ENCODE assay signal across 8 cellular contexts in genomic region chr6:33288141-33288941, GRCh38. TPM values are rescaled to one million over a fixed set of nuclear protein-coding genes. Genes with fewer than 3 reads are reported as not detected.
DNase-seq lines count a peak whose midpoint lies in the region; ATAC-seq and TF ChIP-seq lines count a peak whose summit lies in the region.
"Had no signal": no experiment of that assay in that cellular context is flagged by ENCODE, and none has a peak within 500 bp of the region (broad histone marks: within the 10 kb centered on the region; RNA-seq: fewer than 3 reads in every experiment).

No MANE protein-coding gene starts in this region.

- WGBS in hepatocyte (ENCODE audit: low lambda C conversion rate, missing lambda C conversion rate), result 24% methylated on average over 21 of the region's 23 CpGs

- no peaks in the 10 kb centered on the region for H3K9me3 ChIP-seq in WERI-Rb-1 (ENCODE audit: severe bottlenecking)
- no peaks in the 10 kb centered on the region for H3K9me3 ChIP-seq in hepatocyte (ENCODE audit: low read depth)

- DNase-seq in H7 (peak; percentile 62), WERI-Rb-1 (no peak), hepatocyte (ENCODE audit: low spot score) (no peak), left lobe of liver (ENCODE audit: low spot score) (no peak), H4 (ENCODE audit: low spot score) (no peak)
- DNase-seq in stimulated activated effector memory CD8-positive, alpha-beta T cell treated with anti-CD3 and anti-CD28 coated beads, Interleukin-12 subunit alpha, Interleukin-12 subunit beta, amount 100 ng/mL, for 72 hours (ENCODE audit: low spot score in 2 of 2), result no peak

- no peak for ATAC-seq in stimulated activated effector memory CD8-positive, alpha-beta T cell treated with anti-CD3 and anti-CD28 coated beads, Interleukin-12 subunit alpha, Interleukin-12 subunit beta, amount 100 ng/mL, for 72 hours
- ATAC-seq in left lobe of liver, result no peak
- no peak for ATAC-seq in HG03520 (IDR thresholded peaks at IDR 0.05; ENCODE audit: unreplicated experiment)

- H3K27ac ChIP-seq in WERI-Rb-1 (peak overlapping the region; percentile 62), hepatocyte (no peak overlapping the region)

- H4K20me1 ChIP-seq in hepatocyte (ENCODE audit: insufficient read depth, poor library complexity, severe bottlenecking), result no peaks in the 10 kb centered on the region

- peaks cover 98% of the 10 kb centered on the region for H3K36me3 Mint-ChIP-seq in stimulated activated effector memory CD8-positive, alpha-beta T cell treated with anti-CD3 and anti-CD28 coated beads, Interleukin-12 subunit alpha, Interleukin-12 subunit beta, amount 100 ng/mL, for 72 hours

- H3K36me3 ChIP-seq in H7 (replicated peaks; ENCODE audit: control insufficient read depth, insufficient read depth, low read length), result peaks cover 33% of the 10 kb centered on the region
- peaks cover 74% of the 10 kb centered on the region for H3K36me3 ChIP-seq in WERI-Rb-1
- H3K36me3 ChIP-seq in hepatocyte (replicated peaks; ENCODE audit: insufficient read depth, low read depth), result no peaks in the 10 kb centered on the region

- H3K4me3 ChIP-seq in H7 (ENCODE audit: insufficient read depth, low read depth, low read length), result peak overlapping the region; percentile 69
- peak overlapping the region; percentile 59 for H3K4me3 ChIP-seq in WERI-Rb-1 (ENCODE audit: low read depth, low read length)
- H3K4me3 ChIP-seq in hepatocyte, result peak overlapping the region; percentile 26

- peak overlapping the region; percentile 90 for H3K4me3 Mint-ChIP-seq in stimulated activated effector memory CD8-positive, alpha-beta T cell treated with anti-CD3 and anti-CD28 coated beads, Interleukin-12 subunit alpha, Interleukin-12 subunit beta, amount 100 ng/mL, for 72 hours

- peaks cover 13% of the 10 kb centered on the region for H3K4me1 ChIP-seq in hepatocyte (ENCODE audit: insufficient read depth)

- H3K27me3 ChIP-seq in H7 (ENCODE audit: control insufficient read depth, insufficient read depth, low read length) (no peaks in the 10 kb centered on the region), WERI-Rb-1 (ENCODE audit: insufficient read depth, low read depth, severe bottlenecking) (no peaks in the 10 kb centered on the region), hepatocyte (no peaks in the 10 kb centered on the region)

- H3K9me2 ChIP-seq in hepatocyte (replicated peaks; ENCODE audit: insufficient read depth), result no peaks in the 10 kb centered on the region

- peak overlapping the region; percentile 88 for H3K4me2 ChIP-seq in hepatocyte

- peak overlapping the region; percentile 34 for H2AFZ ChIP-seq in hepatocyte

- peaks cover 52% of the 10 kb centered on the region for H3K4me1 Mint-ChIP-seq in stimulated activated effector memory CD8-positive, alpha-beta T cell treated with anti-CD3 and anti-CD28 coated beads, Interleukin-12 subunit alpha, Interleukin-12 subunit beta, amount 100 ng/mL, for 72 hours

- peaks cover 29% of the 10 kb centered on the region for H3K79me2 ChIP-seq in hepatocyte

- peak overlapping the region; percentile 95 for H3K27ac Mint-ChIP-seq in stimulated activated effector memory CD8-positive, alpha-beta T cell treated with anti-CD3 and anti-CD28 coated beads, Interleukin-12 subunit alpha, Interleukin-12 subunit beta, amount 100 ng/mL, for 72 hours

- H3K9me3 Mint-ChIP-seq in stimulated activated effector memory CD8-positive, alpha-beta T cell treated with anti-CD3 and anti-CD28 coated beads, Interleukin-12 subunit alpha, Interleukin-12 subunit beta, amount 100 ng/mL, for 72 hours, result no peaks in the 10 kb centered on the region

- TF ChIP-seq CTCF in WERI-Rb-1 (IDR thresholded peaks at IDR 0.05; ENCODE audit: low read depth, low read length) (no peak), hepatocyte (IDR thresholded peaks at IDR 0.05; ENCODE audit: poor library complexity) (no peak)

RNA-seq across cellular contexts. Expression of gene WDR46, which starts 0.7 kb away (rescaled TPM):
- 72.0 and 96.6 TPM in 2 replicates for total RNA-seq in H7 (2014; rRNA removed; shearing (Covaris generic))
- total RNA-seq in hepatocyte, result 46.6 and 51.1 TPM in 2 replicates
- polyA plus RNA-seq in hepatocyte, result 70.1 and 84.2 TPM in 2 replicates
- 17.8 TPM for total RNA-seq in left lobe of liver
- total RNA-seq in H4 (2014; rRNA removed; shearing (Covaris generic)), result 89.0 and 99.5 TPM in 2 replicates

RNA-seq across cellular contexts. Expression of gene PFDN6, which starts 1.1 kb away (rescaled TPM):
- 87.9 and 90.2 TPM in 2 replicates for total RNA-seq in H7 (2014; rRNA removed; shearing (Covaris generic))
- total RNA-seq in hepatocyte, result 43.9 and 52.7 TPM in 2 replicates
- 19.5 and 27.2 TPM in 2 replicates for polyA plus RNA-seq in hepatocyte
- 19.2 TPM for total RNA-seq in left lobe of liver
- 85.0 and 105 TPM in 2 replicates for total RNA-seq in H4 (2014; rRNA removed; shearing (Covaris generic))

RNA-seq across cellular contexts. Expression of gene RGL2, which starts 10.4 kb away (rescaled TPM):
- 43.4 and 53.3 TPM in 2 replicates for total RNA-seq in H7 (2014; rRNA removed; shearing (Covaris generic))
- 57.4 and 63.3 TPM in 2 replicates for total RNA-seq in hepatocyte
- 82.1 and 89.3 TPM in 2 replicates for polyA plus RNA-seq in hepatocyte
- 19.7 TPM for total RNA-seq in left lobe of liver
- 14.7 and 17.5 TPM in 2 replicates for total RNA-seq in H4 (2014; rRNA removed; shearing (Covaris generic))

RNA-seq across cellular contexts. Expression of gene B3GALT4, which starts 11.4 kb away (rescaled TPM):
- 5.6 and 8.3 TPM in 2 replicates for total RNA-seq in H7 (2014; rRNA removed; shearing (Covaris generic))
- 2.0 and 5.2 TPM in 2 replicates for total RNA-seq in hepatocyte
- polyA plus RNA-seq in hepatocyte, result 5.7 and 8.1 TPM in 2 replicates
- 1.2 TPM for total RNA-seq in left lobe of liver
- not detected in 2 replicates for total RNA-seq in H4 (2014; rRNA removed; shearing (Covaris generic))
- total RNA-seq: myocyte had no signal

RNA-seq across cellular contexts. Expression of gene RPS18, which starts 16.5 kb away (rescaled TPM):
- total RNA-seq in H7 (2014; rRNA removed; shearing (Covaris generic)), result 3,561 and 4,135 TPM in 2 replicates
- 3,293 and 3,728 TPM in 2 replicates for total RNA-seq in hepatocyte
- polyA plus RNA-seq in hepatocyte, result 1,497 and 1,517 TPM in 2 replicates
- 555 TPM for total RNA-seq in left lobe of liver
- 2,534 and 2,796 TPM in 2 replicates for total RNA-seq in H4 (2014; rRNA removed; shearing (Covaris generic))
